In the genomic region with DNA sequence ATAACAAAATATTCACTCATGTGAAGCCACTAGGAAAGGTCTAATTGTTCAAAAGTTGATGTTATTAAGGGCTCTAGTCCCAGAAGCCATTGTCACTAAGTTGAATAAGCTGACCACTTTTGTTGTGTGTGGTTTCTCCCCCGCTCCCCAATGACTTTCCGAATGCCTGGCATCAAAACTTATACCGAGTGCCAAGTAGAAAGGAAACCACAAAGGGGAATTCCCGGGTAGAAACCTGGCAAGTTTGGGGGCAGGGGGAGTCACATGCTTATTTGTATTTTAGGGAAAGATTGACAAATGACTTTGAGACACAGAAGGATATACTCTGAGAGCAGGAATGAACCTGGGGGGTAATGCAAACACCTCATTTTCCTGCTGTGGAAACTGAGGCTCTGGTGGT, we compare ENCODE assay signal across 9 cellular contexts.
DNase-seq lines count a peak whose midpoint lies in the region; ATAC-seq and TF ChIP-seq lines count a peak whose summit lies in the region.
"Had no signal": no experiment of that assay in that cellular context is flagged by ENCODE, and none has a peak within 500 bp of the region (broad histone marks: within the 10 kb centered on the region; RNA-seq: fewer than 3 reads in every experiment).

No MANE protein-coding gene starts in this region.

- peaks cover 61% of the 10 kb centered on the region for H3K4me1 Mint-ChIP-seq in Calu3 (ENCODE audit: low read depth, unreplicated experiment)
- peaks cover 41% of the 10 kb centered on the region for H3K4me1 Mint-ChIP-seq in T-helper 1 cell treated with Interleukin-12 subunit alpha and Interleukin-12 subunit beta and Interleukin-4 antibody, amounts not matched to agents 30 μg/mL and 1 μg/mL, for 36 hours (ENCODE audit: low read depth)

- no peak overlapping the region for H3K9ac ChIP-seq in skeletal muscle tissue (ENCODE audit: low read depth in 1 of 3, low read length in 3 of 3)

- H3K36me3 ChIP-seq in skeletal muscle tissue (ENCODE audit: control insufficient read depth in 3 of 3, insufficient read depth in 3 of 3, low read length in 3 of 3) (peaks cover 0 to 10% (median 3%) of the 10 kb centered on the region in 3 donors), brain microvascular endothelial cell (replicated peaks) (no peaks in the 10 kb centered on the region), Peyer's patch (no peaks in the 10 kb centered on the region)

- peak overlapping the region; percentile 53 for H3K4me3 Mint-ChIP-seq in Calu3 (ENCODE audit: low read depth, unreplicated experiment)
- no peak overlapping the region for H3K4me3 Mint-ChIP-seq in T-helper 1 cell treated with Interleukin-12 subunit alpha and Interleukin-12 subunit beta and Interleukin-4 antibody, amounts not matched to agents 30 μg/mL and 1 μg/mL, for 36 hours

- ATAC-seq in HG02938 (IDR thresholded peaks at IDR 0.05; ENCODE audit: unreplicated experiment): no peak

- no peaks in the 10 kb centered on the region for H3K27me3 ChIP-seq in skeletal muscle tissue (ENCODE audit: control insufficient read depth in 3 of 3, insufficient read depth in 3 of 3, low read length in 3 of 3)
- no peaks in the 10 kb centered on the region for H3K27me3 ChIP-seq in brain microvascular endothelial cell (replicated peaks)
- no peaks in the 10 kb centered on the region for H3K27me3 ChIP-seq in Peyer's patch
- H3K27me3 ChIP-seq: heart right ventricle had no signal

- H3K9me3 ChIP-seq in skeletal muscle tissue (ENCODE audit: control insufficient read depth in 3 of 3, low read length in 3 of 3) (no peaks in the 10 kb centered on the region), Peyer's patch (no peaks in the 10 kb centered on the region)
- H3K9me3 ChIP-seq: heart right ventricle had no signal

- H3K27ac ChIP-seq in skeletal muscle tissue (ENCODE audit: low read depth, low read length): peak overlapping the region; percentile 42
- H3K27ac ChIP-seq in brain microvascular endothelial cell: no peak overlapping the region
- H3K27ac ChIP-seq in Peyer's patch: peak overlapping the region in 2 of 4 donors; percentile 16 to 60

- no peak for TF ChIP-seq CTCF in Calu3 (IDR thresholded peaks at IDR 0.05; ENCODE audit: unreplicated experiment)
- TF ChIP-seq CTCF in brain microvascular endothelial cell (IDR thresholded peaks at IDR 0.05; ENCODE audit: low read depth, low read length, missing control alignments): no peak
- no peak for TF ChIP-seq CTCF in Peyer's patch (IDR thresholded peaks at IDR 0.05)

- H3K4me1 ChIP-seq in skeletal muscle tissue (ENCODE audit: control insufficient read depth in 3 of 3, insufficient read depth in 3 of 3, low read length in 3 of 3) (peaks cover 27 to 40% (median 34%) of the 10 kb centered on the region in 3 donors), Peyer's patch (peaks cover 0 to 29% (median 3%) of the 10 kb centered on the region in 4 donors)

- BruUV-seq in Calu3 (replicated peaks; lab: Mats Ljungman, UMichigan): no TSS peak

- in situ Hi-C loops in brain microvascular endothelial cell (cut with HindIII; ENCODE audit: low pct_ligation_motif_present, low sequenced_read_pairs): no loop called here

- CTCF ChIA-PET in Calu3 (lab: Charles Lee): interaction anchor here (0.6 to 1.2 kb wide), 2 partner anchors 61 to 73 kb away, joined by 3 read pairs; no protein-coding TSS in a partner anchor

- no peak for TF ChIP-seq POLR2A in Peyer's patch (IDR thresholded peaks at IDR 0.05)

- H3K9me3 Mint-ChIP-seq in Calu3 (ENCODE audit: low read depth, unreplicated experiment): no peaks in the 10 kb centered on the region
- H3K9me3 Mint-ChIP-seq in T-helper 1 cell treated with Interleukin-12 subunit alpha and Interleukin-12 subunit beta and Interleukin-4 antibody, amounts not matched to agents 30 μg/mL and 1 μg/mL, for 36 hours: no peaks in the 10 kb centered on the region

- intact Hi-C loops in Calu3 (cut with micrococcal nuclease; ENCODE audit: unreplicated experiment): loop anchor here (1.0 to 10.0 kb wide), 5 partner anchors 35 to 217 kb away; partner anchors contain the start of gene TGFBR3

- DNase-seq in Calu3 (peak; percentile 69), dermis microvascular lymphatic vessel endothelial cell (ENCODE audit: low read depth in 2 of 2) (peak; percentile 57 to 77), GM19238 (ENCODE audit: insufficient read length, low spot score) (no peak), brain microvascular endothelial cell (no peak), Peyer's patch (no peak)

- no peaks in the 10 kb centered on the region for H3K27me3 Mint-ChIP-seq in Calu3 (ENCODE audit: unreplicated experiment)
- no peaks in the 10 kb centered on the region for H3K27me3 Mint-ChIP-seq in T-helper 1 cell treated with Interleukin-12 subunit alpha and Interleukin-12 subunit beta and Interleukin-4 antibody, amounts not matched to agents 30 μg/mL and 1 μg/mL, for 36 hours (ENCODE audit: low read depth)

- peaks cover 16% of the 10 kb centered on the region for H3K36me3 Mint-ChIP-seq in Calu3 (ENCODE audit: insufficient read depth, unreplicated experiment)
- H3K36me3 Mint-ChIP-seq in T-helper 1 cell treated with Interleukin-12 subunit alpha and Interleukin-12 subunit beta and Interleukin-4 antibody, amounts not matched to agents 30 μg/mL and 1 μg/mL, for 36 hours (ENCODE audit: low read depth): peaks cover 45% of the 10 kb centered on the region

- H3K27ac Mint-ChIP-seq in Calu3 (ENCODE audit: unreplicated experiment): peak overlapping the region; percentile 76
- H3K27ac Mint-ChIP-seq in T-helper 1 cell treated with Interleukin-12 subunit alpha and Interleukin-12 subunit beta and Interleukin-4 antibody, amounts not matched to agents 30 μg/mL and 1 μg/mL, for 36 hours: peak overlapping the region; percentile 67

- H3K4me3 ChIP-seq in skeletal muscle tissue (ENCODE audit: low read length in 3 of 3) (no peak overlapping the region), brain microvascular endothelial cell (ENCODE audit: low read depth, low read length) (no peak overlapping the region), Peyer's patch (no peak overlapping the region)
- H3K4me3 ChIP-seq: heart right ventricle had no signal

Comparison
In these comparisons a context has a peak if more than half of its experiments do, and no peak if none do; other contexts are left out.
1. DNase-seq: peak in Calu3 (single experiment) and dermis microvascular lymphatic vessel endothelial cell (2 of 2); none in GM19238 (single experiment), brain microvascular endothelial cell (single experiment) and Peyer's patch (0 of 3).